In genomic region chr2:105595536-105595935, GRCh38 we compare ENCODE assay signal across 14 cellular contexts.
DNase-seq lines count a peak whose midpoint lies in the region; ATAC-seq and TF ChIP-seq lines count a peak whose summit lies in the region.
"Had no signal": no experiment of that assay in that cellular context is flagged by ENCODE, and none has a peak within 500 bp of the region (broad histone marks: within the 10 kb centered on the region; RNA-seq: fewer than 3 reads in every experiment).

No MANE protein-coding gene starts in this region.

- CTCF ChIA-PET in activated CD4-positive, alpha-beta T cell treated with anti-CD3 and anti-CD28 coated beads for 36 hours (lab: Charles Lee) = interaction anchor here (1.8 kb wide), 1 partner anchor 19 kb away, joined by 7 read pairs; no protein-coding TSS in a partner anchor
- CTCF ChIA-PET in HEK293 (lab: Yijun Ruan, JAX) = interaction anchor here (0.5 to 0.8 kb wide), 4 partner anchors 19 to 759 kb away, joined by 3 to 6 read pairs (median 4); no protein-coding TSS in a partner anchor
- CTCF ChIA-PET in naive thymus-derived CD4-positive, alpha-beta T cell (lab: Charles Lee) = no interaction called here

- no peaks in the 10 kb centered on the region for H3K9me3 Mint-ChIP-seq in activated CD4-positive, alpha-beta T cell treated with anti-CD3 and anti-CD28 coated beads for 36 hours (ENCODE audit: low read depth)
- no peaks in the 10 kb centered on the region for H3K9me3 Mint-ChIP-seq in activated T-helper 17 cell treated with anti-CD3 and anti-CD28 coated beads, Interleukin-2, amount 50 U/mL, for 72 hours
- no peaks in the 10 kb centered on the region for H3K9me3 Mint-ChIP-seq in activated T-helper 2 cell treated with anti-CD3 and anti-CD28 coated beads, Interferon-gamma antibody, Interleukin-2, Interleukin-4, amounts not matched to agents 10 μg/mL and 5 μg/mL and 100 μg/mL, durations not matched to agents 14 hours and 24 hours and 36 hours
- H3K9me3 Mint-ChIP-seq in naive thymus-derived CD4-positive, alpha-beta T cell = peaks cover 0 to 7% (median 3%) of the 10 kb centered on the region in 11 donors
- H3K9me3 Mint-ChIP-seq: effector memory CD8-positive, alpha-beta T cell had no signal

- POLR2A ChIA-PET in activated CD4-positive, alpha-beta T cell treated with anti-CD3 and anti-CD28 coated beads for 36 hours (lab: Charles Lee) = no interaction called here
- POLR2A ChIA-PET in HEK293 (lab: Yijun Ruan, JAX) = no interaction called here
- POLR2A ChIA-PET in naive thymus-derived CD4-positive, alpha-beta T cell (lab: Charles Lee) = interaction anchor here (1.2 to 1.3 kb wide), 2 partner anchors 17 to 151 kb away, joined by 3 read pairs; no protein-coding TSS in a partner anchor

- no peak overlapping the region for H3K4me3 Mint-ChIP-seq in activated CD4-positive, alpha-beta T cell treated with anti-CD3 and anti-CD28 coated beads for 36 hours
- no peak overlapping the region for H3K4me3 Mint-ChIP-seq in activated T-helper 17 cell treated with anti-CD3 and anti-CD28 coated beads, Interleukin-2, amount 50 U/mL, for 72 hours
- no peak overlapping the region for H3K4me3 Mint-ChIP-seq in activated T-helper 2 cell treated with anti-CD3 and anti-CD28 coated beads, Interferon-gamma antibody, Interleukin-2, Interleukin-4, amounts not matched to agents 10 μg/mL and 5 μg/mL and 100 μg/mL, durations not matched to agents 14 hours and 24 hours and 36 hours (ENCODE audit: low read depth)
- no peak overlapping the region for H3K4me3 Mint-ChIP-seq in naive thymus-derived CD4-positive, alpha-beta T cell
- H3K4me3 Mint-ChIP-seq: effector memory CD8-positive, alpha-beta T cell had no signal

- peak; percentile 73 for ATAC-seq in activated CD4-positive, alpha-beta T cell treated with anti-CD3 and anti-CD28 coated beads for 36 hours
- ATAC-seq in activated T-helper 17 cell treated with anti-CD3 and anti-CD28 coated beads, Interleukin-2, amount 50 U/mL, for 72 hours (replicated peaks) = peak; percentile 82
- ATAC-seq in naive thymus-derived CD4-positive, alpha-beta T cell = no peak
- ATAC-seq: effector memory CD8-positive, alpha-beta T cell; left lung had no signal

- no peaks in the 10 kb centered on the region for H3K36me3 Mint-ChIP-seq in activated CD4-positive, alpha-beta T cell treated with anti-CD3 and anti-CD28 coated beads for 36 hours (ENCODE audit: low read depth)
- H3K36me3 Mint-ChIP-seq in activated T-helper 17 cell treated with anti-CD3 and anti-CD28 coated beads, Interleukin-2, amount 50 U/mL, for 72 hours (ENCODE audit: low read depth) = no peaks in the 10 kb centered on the region
- H3K36me3 Mint-ChIP-seq in activated T-helper 2 cell treated with anti-CD3 and anti-CD28 coated beads, Interferon-gamma antibody, Interleukin-2, Interleukin-4, amounts not matched to agents 10 μg/mL and 5 μg/mL and 100 μg/mL, durations not matched to agents 14 hours and 24 hours and 36 hours (ENCODE audit: low read depth) = no peaks in the 10 kb centered on the region
- peaks cover 0 to 3% (median 0%) of the 10 kb centered on the region in 5 donors for H3K36me3 Mint-ChIP-seq in naive thymus-derived CD4-positive, alpha-beta T cell

- H3K27ac ChIP-seq in HEK293 (ENCODE audit: extremely low read depth, low read depth, low read length) = no peak overlapping the region
- no peak overlapping the region for H3K27ac ChIP-seq in naive thymus-derived CD4-positive, alpha-beta T cell (ENCODE audit: low read depth, low read length)
- H3K27ac ChIP-seq: HL-60, left lung, tibial nerve had no signal

- H3K4me1 ChIP-seq in HEK293 (ENCODE audit: control insufficient read depth, insufficient read depth, low read length) = no peaks in the 10 kb centered on the region
- peaks cover 0 to 4% of the 10 kb centered on the region in 2 donors for H3K4me1 ChIP-seq in naive thymus-derived CD4-positive, alpha-beta T cell (ENCODE audit: control insufficient read depth in 2 of 2, insufficient read depth in 2 of 2, low read length in 2 of 2)
- H3K4me1 ChIP-seq: left lung had no signal

- TF ChIP-seq CTCF in HEK293 (tag by site-specific recombination; IDR thresholded peaks at IDR 0.05) = no peak

- H3K27me3 Mint-ChIP-seq in activated CD4-positive, alpha-beta T cell treated with anti-CD3 and anti-CD28 coated beads for 36 hours = no peaks in the 10 kb centered on the region
- no peaks in the 10 kb centered on the region for H3K27me3 Mint-ChIP-seq in activated T-helper 17 cell treated with anti-CD3 and anti-CD28 coated beads, Interleukin-2, amount 50 U/mL, for 72 hours
- H3K27me3 Mint-ChIP-seq in activated T-helper 2 cell treated with anti-CD3 and anti-CD28 coated beads, Interferon-gamma antibody, Interleukin-2, Interleukin-4, amounts not matched to agents 10 μg/mL and 5 μg/mL and 100 μg/mL, durations not matched to agents 14 hours and 24 hours and 36 hours (ENCODE audit: low read depth) = peaks cover 2% of the 10 kb centered on the region
- H3K27me3 Mint-ChIP-seq in naive thymus-derived CD4-positive, alpha-beta T cell = peaks cover 0 to 4% (median 0%) of the 10 kb centered on the region in 5 donors

- intact Hi-C loops in activated CD4-positive, alpha-beta T cell treated with anti-CD3 and anti-CD28 coated beads for 36 hours (cut with DNase I, micrococcal nuclease) = loop anchor here in 1 of 2 experiments (5.0 kb wide), 1 partner anchor 142 kb away; no protein-coding TSS in a partner anchor
- intact Hi-C loops in activated T-helper 2 cell treated with anti-CD3 and anti-CD28 coated beads, Interferon-gamma antibody, Interleukin-2, Interleukin-4, amounts not matched to agents 10 μg/mL and 5 μg/mL and 100 μg/mL, durations not matched to agents 14 hours and 24 hours and 36 hours (cut with micrococcal nuclease) = no loop called here
- intact Hi-C loops in naive thymus-derived CD4-positive, alpha-beta T cell (cut with micrococcal nuclease) = no loop called here

- H3K27me3 ChIP-seq in naive thymus-derived CD4-positive, alpha-beta T cell (ENCODE audit: control insufficient read depth in 2 of 2, insufficient read depth in 2 of 2, low read length in 2 of 2) = no peaks in the 10 kb centered on the region
- H3K27me3 ChIP-seq: left lung, tibial nerve had no signal

- no peak overlapping the region for H3K27ac Mint-ChIP-seq in activated CD4-positive, alpha-beta T cell treated with anti-CD3 and anti-CD28 coated beads for 36 hours
- H3K27ac Mint-ChIP-seq in activated T-helper 17 cell treated with anti-CD3 and anti-CD28 coated beads, Interleukin-2, amount 50 U/mL, for 72 hours = no peak overlapping the region
- no peak overlapping the region for H3K27ac Mint-ChIP-seq in activated T-helper 2 cell treated with anti-CD3 and anti-CD28 coated beads, Interferon-gamma antibody, Interleukin-2, Interleukin-4, amounts not matched to agents 10 μg/mL and 5 μg/mL and 100 μg/mL, durations not matched to agents 14 hours and 24 hours and 36 hours
- H3K27ac Mint-ChIP-seq in naive thymus-derived CD4-positive, alpha-beta T cell = peak overlapping the region in 1 of 9 donors; percentile 74
- H3K27ac Mint-ChIP-seq: effector memory CD8-positive, alpha-beta T cell had no signal

- no peaks in the 10 kb centered on the region for H3K9me3 ChIP-seq in HEK293 (ENCODE audit: control insufficient read depth, insufficient read depth, low read depth, low read length)
- H3K9me3 ChIP-seq in naive thymus-derived CD4-positive, alpha-beta T cell (ENCODE audit: control insufficient read depth in 2 of 3, low read length in 3 of 3) = no peaks in the 10 kb centered on the region
- H3K9me3 ChIP-seq: left lung, tibial nerve had no signal

- no peak overlapping the region for H3K4me3 ChIP-seq in HEK293 (ENCODE audit: low read depth, low read length)
- H3K4me3 ChIP-seq in naive thymus-derived CD4-positive, alpha-beta T cell (ENCODE audit: low read length) = no peak overlapping the region
- H3K4me3 ChIP-seq: left lung, tibial nerve had no signal

- H3K36me3 ChIP-seq in HEK293 (ENCODE audit: control insufficient read depth in 2 of 2, insufficient read depth in 1 of 2, low read length in 2 of 2) = no peaks in the 10 kb centered on the region
- no peaks in the 10 kb centered on the region for H3K36me3 ChIP-seq in naive thymus-derived CD4-positive, alpha-beta T cell (ENCODE audit: control insufficient read depth in 2 of 3, insufficient read depth in 3 of 3, low read length in 3 of 3)
- H3K36me3 ChIP-seq: left lung, tibial nerve had no signal

- H3K4me1 Mint-ChIP-seq in activated CD4-positive, alpha-beta T cell treated with anti-CD3 and anti-CD28 coated beads for 36 hours = peaks cover 30% of the 10 kb centered on the region
- H3K4me1 Mint-ChIP-seq in activated T-helper 17 cell treated with anti-CD3 and anti-CD28 coated beads, Interleukin-2, amount 50 U/mL, for 72 hours = peaks cover 13% of the 10 kb centered on the region
- H3K4me1 Mint-ChIP-seq in activated T-helper 2 cell treated with anti-CD3 and anti-CD28 coated beads, Interferon-gamma antibody, Interleukin-2, Interleukin-4, amounts not matched to agents 10 μg/mL and 5 μg/mL and 100 μg/mL, durations not matched to agents 14 hours and 24 hours and 36 hours (ENCODE audit: low read depth) = no peaks in the 10 kb centered on the region
- H3K4me1 Mint-ChIP-seq in naive thymus-derived CD4-positive, alpha-beta T cell = peaks cover 0 to 33% (median 27%) of the 10 kb centered on the region in 7 donors

- peak; percentile 54 for DNase-seq in activated CD4-positive, alpha-beta T cell treated with anti-CD3 and anti-CD28 coated beads for 36 hours
- DNase-seq in activated CD4-positive, alpha-beta T cell treated with anti-CD3 and anti-CD28 coated beads for 4 hours = no peak
- peak; percentile 65 for DNase-seq in mesenteric fat pad (ENCODE audit: low spot score)
- DNase-seq in activated T-helper 2 cell treated with anti-CD3 and anti-CD28 coated beads, Interferon-gamma antibody, Interleukin-2, Interleukin-4, amounts not matched to agents 10 μg/mL and 5 μg/mL and 100 μg/mL, durations not matched to agents 14 hours and 24 hours and 36 hours (ENCODE audit: low spot score) = no peak
- no peak for DNase-seq in central memory CD4-positive, alpha-beta T cell
- no peak for DNase-seq in naive thymus-derived CD4-positive, alpha-beta T cell
- DNase-seq: 8988T; effector memory CD8-positive, alpha-beta T cell; left lung; MV-4-11 had no signal

TF ChIP-seq in HEK293, 187 proteins besides CTCF, POLR2A, EP300 and RAD21:
- TF ChIP-seq GLIS1 (tag by site-specific recombination; IDR thresholded peaks at IDR 0.05) (peak; percentile 36), ZNF335 (tag by site-specific recombination; conservative IDR thresholded peaks at IDR 0.05) (no peak)

Comparison
In these comparisons a context has a peak if more than half of its experiments do, and no peak if none do; other contexts are left out.
1. DNase-seq: peak in activated CD4-positive, alpha-beta T cell treated with anti-CD3 and anti-CD28 coated beads for 36 hours (single experiment) and mesenteric fat pad (single experiment); none in activated CD4-positive, alpha-beta T cell treated with anti-CD3 and anti-CD28 coated beads for 4 hours (0 of 2), activated T-helper 2 cell treated with anti-CD3 and anti-CD28 coated beads, Interferon-gamma antibody, Interleukin-2, Interleukin-4, amounts not matched to agents 10 μg/mL and 5 μg/mL and 100 μg/mL, durations not matched to agents 14 hours and 24 hours and 36 hours (single experiment), central memory CD4-positive, alpha-beta T cell (single experiment) and naive thymus-derived CD4-positive, alpha-beta T cell (0 of 9).